ENCODE assay signal across 1 cellular context in the genomic region with DNA sequence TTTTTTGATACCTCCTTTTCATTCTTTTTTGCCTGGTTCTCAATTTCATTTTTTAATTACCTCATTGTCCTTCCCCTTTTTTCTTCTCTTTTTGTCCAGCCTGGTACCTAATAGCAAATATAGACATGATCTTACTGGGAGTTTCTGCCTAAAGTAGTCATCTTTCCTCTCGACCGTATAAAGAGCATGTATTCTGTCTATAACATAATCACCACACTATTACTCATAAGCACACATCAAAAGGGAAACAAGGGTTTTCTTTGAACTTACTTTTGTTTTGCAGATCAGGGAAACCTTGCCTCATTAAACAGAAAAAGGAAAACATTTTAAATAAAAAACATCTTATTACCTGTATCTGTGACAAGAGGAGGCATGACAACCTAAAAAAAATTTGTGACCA.
TF ChIP-seq lines count a peak whose summit lies in the region.

No MANE protein-coding gene starts in this region.

TF ChIP-seq in GM12878, 131 proteins besides CTCF, POLR2A, EP300 and RAD21:
- no peak for TF ChIP-seq BCL11A (IDR thresholded peaks at IDR 0.05; ENCODE audit: low read depth, low read length)
- TF ChIP-seq NR2C1 (IDR thresholded peaks at IDR 0.05) = no peak
- 0 out of 2 replicates have a peak, but pooled peaks have one; percentile 24 for TF ChIP-seq JUNB (IDR thresholded peaks at IDR 0.05)
- no peak for TF ChIP-seq TARDBP (IDR thresholded peaks at IDR 0.05; ENCODE audit: borderline replicate concordance)
- TF ChIP-seq PAX8 (IDR thresholded peaks at IDR 0.05) = no peak
- TF ChIP-seq TCF7 (IDR thresholded peaks at IDR 0.05; ENCODE audit: borderline replicate concordance) = peak; percentile 74
- TF ChIP-seq ATF7 (IDR thresholded peaks at IDR 0.05; ENCODE audit: low read depth) = 0 out of 2 replicates have a peak, but pooled peaks have one; percentile 29
- TF ChIP-seq, protein P1, sequence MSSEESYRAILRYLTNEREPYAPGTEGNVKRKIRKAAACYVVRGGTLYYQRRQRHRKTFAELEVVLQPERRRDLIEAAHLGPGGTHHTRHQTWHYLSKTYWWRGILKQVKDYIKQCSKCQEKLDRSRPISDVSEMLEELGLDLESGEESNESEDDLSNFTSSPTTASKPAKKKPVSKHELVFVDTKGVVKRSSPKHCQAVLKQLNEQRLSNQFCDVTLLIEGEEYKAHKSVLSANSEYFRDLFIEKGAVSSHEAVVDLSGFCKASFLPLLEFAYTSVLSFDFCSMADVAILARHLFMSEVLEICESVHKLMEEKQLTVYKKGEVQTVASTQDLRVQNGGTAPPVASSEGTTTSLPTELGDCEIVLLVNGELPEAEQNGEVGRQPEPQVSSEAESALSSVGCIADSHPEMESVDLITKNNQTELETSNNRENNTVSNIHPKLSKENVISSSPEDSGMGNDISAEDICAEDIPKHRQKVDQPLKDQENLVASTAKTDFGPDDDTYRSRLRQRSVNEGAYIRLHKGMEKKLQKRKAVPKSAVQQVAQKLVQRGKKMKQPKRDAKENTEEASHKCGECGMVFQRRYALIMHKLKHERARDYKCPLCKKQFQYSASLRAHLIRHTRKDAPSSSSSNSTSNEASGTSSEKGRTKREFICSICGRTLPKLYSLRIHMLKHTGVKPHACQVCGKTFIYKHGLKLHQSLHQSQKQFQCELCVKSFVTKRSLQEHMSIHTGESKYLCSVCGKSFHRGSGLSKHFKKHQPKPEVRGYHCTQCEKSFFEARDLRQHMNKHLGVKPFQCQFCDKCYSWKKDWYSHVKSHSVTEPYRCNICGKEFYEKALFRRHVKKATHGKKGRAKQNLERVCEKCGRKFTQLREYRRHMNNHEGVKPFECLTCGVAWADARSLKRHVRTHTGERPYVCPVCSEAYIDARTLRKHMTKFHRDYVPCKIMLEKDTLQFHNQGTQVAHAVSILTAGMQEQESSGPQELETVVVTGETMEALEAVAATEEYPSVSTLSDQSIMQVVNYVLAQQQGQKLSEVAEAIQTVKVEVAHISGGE (CRISPR knock-in tag; IDR thresholded peaks at IDR 0.05) = no peak
- TF ChIP-seq IKZF1 (conservative IDR thresholded peaks at IDR 0.05) = no peak
- TF ChIP-seq SMAD1 (IDR thresholded peaks at IDR 0.05; ENCODE audit: low read depth, partially characterized antibody) = no peak
